In genomic region chr3:124034809-124035152, GRCh38 we compare ENCODE assay signal across 11 cellular contexts. TPM values are rescaled to one million over a fixed set of nuclear protein-coding genes. Genes with fewer than 3 reads are reported as not detected.
DNase-seq lines count a peak whose midpoint lies in the region.
"Had no signal": no experiment of that assay in that cellular context is flagged by ENCODE, and none has a peak within 500 bp of the region (broad histone marks: within the 10 kb centered on the region; RNA-seq: fewer than 3 reads in every experiment).

No MANE protein-coding gene starts in this region.

- peak overlapping the region; percentile 32 for H3K4me3 Mint-ChIP-seq in T-helper 1 cell treated with Interleukin-12 subunit alpha and Interleukin-12 subunit beta and Interleukin-4 antibody, amounts not matched to agents 30 μg/mL and 1 μg/mL, for 36 hours
- peak overlapping the region; percentile 61 to 74 (median 71) for H3K4me3 Mint-ChIP-seq in immature natural killer cell

- H3K27ac ChIP-seq in SK-N-MC: no peak overlapping the region
- H3K27ac ChIP-seq: left lung had no signal

- DNase-seq in T-helper 1 cell (no peak), SK-N-MC (ENCODE audit: low read depth, low spot score) (no peak), immature natural killer cell (no peak), NCI-H1436 treated with DMSO at 0.1 percent for 48 hours (lab: John Stamatoyannopoulos, UW) (no peak), NCI-H2081 (lab: John Stamatoyannopoulos, UW) (no peak), SKM-1 treated with dmso at 0.1 percent for 144 hours (lab: John Stamatoyannopoulos, UW; ENCODE audit: unreplicated experiment) (no peak)
- DNase-seq: left lung, NCI-H774 had no signal

- H3K9ac ChIP-seq in SK-N-MC (ENCODE audit: insufficient read length) (no peak overlapping the region), skeletal muscle satellite cell (ENCODE audit: low read depth, low read length) (no peak overlapping the region)

- no peaks in the 10 kb centered on the region for H3K9me3 ChIP-seq in SK-N-MC (ENCODE audit: low read depth, low read length)
- no peaks in the 10 kb centered on the region for H3K9me3 ChIP-seq in skeletal muscle satellite cell (replicated peaks; ENCODE audit: low read length)
- H3K9me3 ChIP-seq: left lung had no signal

- H3K4me3 ChIP-seq in SK-N-MC (peak overlapping the region; percentile 96), skeletal muscle satellite cell (ENCODE audit: low read length) (peak overlapping the region; percentile 90)

- peaks cover 11% of the 10 kb centered on the region for H3K4me1 ChIP-seq in skeletal muscle satellite cell (ENCODE audit: control insufficient read depth, insufficient read depth, low read length)

- H3K4me2 ChIP-seq in skeletal muscle satellite cell (ENCODE audit: low read length): no peak overlapping the region

- H3K9me3 Mint-ChIP-seq in T-helper 1 cell treated with Interleukin-12 subunit alpha and Interleukin-12 subunit beta and Interleukin-4 antibody, amounts not matched to agents 30 μg/mL and 1 μg/mL, for 36 hours: no peaks in the 10 kb centered on the region
- peaks cover 0 to 9% (median 1%) of the 10 kb centered on the region in 6 donors for H3K9me3 Mint-ChIP-seq in immature natural killer cell

- H3K27ac Mint-ChIP-seq in T-helper 1 cell treated with Interleukin-12 subunit alpha and Interleukin-12 subunit beta and Interleukin-4 antibody, amounts not matched to agents 30 μg/mL and 1 μg/mL, for 36 hours: no peak overlapping the region
- H3K27ac Mint-ChIP-seq in immature natural killer cell: no peak overlapping the region

- peaks cover 11% of the 10 kb centered on the region for H3K4me1 Mint-ChIP-seq in T-helper 1 cell treated with Interleukin-12 subunit alpha and Interleukin-12 subunit beta and Interleukin-4 antibody, amounts not matched to agents 30 μg/mL and 1 μg/mL, for 36 hours (ENCODE audit: low read depth)
- peaks cover 16 to 28% of the 10 kb centered on the region in 2 donors for H3K4me1 Mint-ChIP-seq in immature natural killer cell

- H3K27me3 ChIP-seq in skeletal muscle satellite cell (ENCODE audit: control insufficient read depth, insufficient read depth, low read length): peaks cover 46% of the 10 kb centered on the region

- peaks cover 25% of the 10 kb centered on the region for H3K27me3 Mint-ChIP-seq in T-helper 1 cell treated with Interleukin-12 subunit alpha and Interleukin-12 subunit beta and Interleukin-4 antibody, amounts not matched to agents 30 μg/mL and 1 μg/mL, for 36 hours (ENCODE audit: low read depth)
- peaks cover 9 to 29% (median 14%) of the 10 kb centered on the region in 3 donors for H3K27me3 Mint-ChIP-seq in immature natural killer cell (ENCODE audit: low read depth in 3 of 3)

- H3K36me3 Mint-ChIP-seq in T-helper 1 cell treated with Interleukin-12 subunit alpha and Interleukin-12 subunit beta and Interleukin-4 antibody, amounts not matched to agents 30 μg/mL and 1 μg/mL, for 36 hours (ENCODE audit: low read depth): no peaks in the 10 kb centered on the region
- H3K36me3 Mint-ChIP-seq in immature natural killer cell: no peaks in the 10 kb centered on the region

- no peaks in the 10 kb centered on the region for H3K36me3 ChIP-seq in SK-N-MC (ENCODE audit: insufficient read depth, low read length)
- no peaks in the 10 kb centered on the region for H3K36me3 ChIP-seq in skeletal muscle satellite cell (ENCODE audit: insufficient read depth, low read length)
- H3K36me3 ChIP-seq: left lung had no signal

RNA-seq across cellular contexts. Expression of gene KALRN, which starts 1.6 kb away (rescaled TPM):
- polyA plus RNA-seq in immature natural killer cell: 1 to 10 TPM in 2 of 3 donors, under 1 TPM in 1; 0.34 to 2.1 (median 1.4) TPM
- total RNA-seq in skeletal muscle satellite cell (2012; rRNA removed): 0.44 and 0.51 TPM in 2 replicates

RNA-seq across cellular contexts. Expression of gene ROPN1, which starts 42.9 kb away (rescaled TPM):
- not detected for polyA plus RNA-seq in immature natural killer cell
- not detected in 2 replicates for total RNA-seq in skeletal muscle satellite cell (2012; rRNA removed)
- total RNA-seq: left lung, ureter had no signal
